In the genomic region with DNA sequence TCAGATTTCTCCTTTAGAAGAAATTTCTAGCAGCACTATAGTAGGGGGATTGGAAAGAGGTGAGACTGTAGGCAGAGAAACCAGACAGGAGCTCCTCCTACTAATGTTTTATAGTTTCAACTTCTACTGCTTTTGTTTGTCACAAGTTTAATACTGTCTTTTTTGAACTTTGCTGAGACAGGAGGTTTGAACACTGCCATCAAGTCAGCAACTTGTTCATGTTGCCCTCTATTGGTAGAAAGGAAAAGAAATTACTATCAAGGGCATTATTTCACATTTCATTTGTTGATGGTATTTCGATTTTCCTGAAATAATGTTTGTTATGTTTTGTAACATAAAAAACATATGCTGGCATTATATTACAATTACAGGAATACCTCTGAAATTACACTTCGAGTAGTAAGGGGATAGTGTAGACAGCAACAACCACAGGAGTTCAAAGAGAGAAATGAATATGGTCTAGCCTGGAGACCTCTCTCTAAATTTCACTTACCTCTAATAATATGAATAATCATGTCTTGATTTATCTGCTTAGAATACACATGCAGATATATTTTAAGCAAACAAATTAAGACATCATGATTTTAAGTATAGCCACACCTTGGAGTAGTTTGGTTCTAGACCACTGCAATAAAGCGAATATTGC, we compare ENCODE assay signal across 8 cellular contexts. TPM values are rescaled to one million over a fixed set of nuclear protein-coding genes. Genes with fewer than 3 reads are reported as not detected.
DNase-seq lines count a peak whose midpoint lies in the region; ATAC-seq lines count a peak whose summit lies in the region.

No MANE protein-coding gene starts in this region.

- DNase-seq in DMS114 treated with DMSO at 0.1 percent for 48 hours (lab: John Stamatoyannopoulos, UW; ENCODE audit: unreplicated experiment) (peak; percentile 20), NCI-H69 (lab: John Stamatoyannopoulos, UW) (peak; percentile 7), dermis blood vessel endothelial cell (peak; percentile 66), mesenchymal stem cell (peak; percentile 47), NCI-H510A treated with DMSO at 0.1 percent for 48 hours (lab: John Stamatoyannopoulos, UW) (no peak), NK-92 (lab: John Stamatoyannopoulos, UW; ENCODE audit: unreplicated experiment) (no peak)
- no peak for DNase-seq in activated CD4-positive, alpha-beta T cell treated with anti-CD3 and anti-CD28 coated beads, Interleukin-2, amount 50 U/mL, for 1 hour

- no peak overlapping the region for H2AFZ ChIP-seq in mesenchymal stem cell (ENCODE audit: low read depth, low read length)

- no peak overlapping the region for H4K8ac ChIP-seq in mesenchymal stem cell (ENCODE audit: low read length)

- H2BK12ac ChIP-seq in mesenchymal stem cell (ENCODE audit: low read length in 2 of 2), result no peak overlapping the region

- H3K4me3 ChIP-seq in mesenchymal stem cell (ENCODE audit: insufficient read depth in 1 of 2, low read depth in 1 of 2, low read length in 2 of 2), result no peak overlapping the region

- H2BK120ac ChIP-seq in mesenchymal stem cell (ENCODE audit: low read depth, low read length), result no peak overlapping the region

- H3K9me3 ChIP-seq in mesenchymal stem cell (ENCODE audit: control insufficient read depth, low read length), result no peaks in the 10 kb centered on the region

- no peaks in the 10 kb centered on the region for H3K27me3 ChIP-seq in mesenchymal stem cell (ENCODE audit: control insufficient read depth in 1 of 2, insufficient read depth in 1 of 2, low read length in 2 of 2)

- no peak overlapping the region for H3K18ac ChIP-seq in mesenchymal stem cell (ENCODE audit: low read depth in 1 of 2, low read length in 2 of 2)

- H2BK5ac ChIP-seq in mesenchymal stem cell (ENCODE audit: low read depth, low read length, poor library complexity, severe bottlenecking), result no peak overlapping the region

- peak overlapping the region; percentile 46 for H3K9ac ChIP-seq in mesenchymal stem cell (ENCODE audit: low read length)

- no peak overlapping the region for H3K23ac ChIP-seq in mesenchymal stem cell (ENCODE audit: low read length in 2 of 2)

- H3K4me2 ChIP-seq in mesenchymal stem cell (ENCODE audit: low read length, poor library complexity, severe bottlenecking), result no peak overlapping the region

- no peak overlapping the region for H2BK15ac ChIP-seq in mesenchymal stem cell (ENCODE audit: low read depth, poor library complexity, severe bottlenecking)

- H3K4me1 ChIP-seq in mesenchymal stem cell (ENCODE audit: control insufficient read depth, insufficient read depth, low read depth, low read length), result no peaks in the 10 kb centered on the region

- H3K4ac ChIP-seq in mesenchymal stem cell (ENCODE audit: low read depth in 1 of 2, low read length in 2 of 2), result no peak overlapping the region

- ATAC-seq in GM21576 (IDR thresholded peaks at IDR 0.05; ENCODE audit: unreplicated experiment), result peak; percentile 70

- H2AK5ac ChIP-seq in mesenchymal stem cell (ENCODE audit: low read length, severe bottlenecking), result no peak overlapping the region

- WGBS in mesenchymal stem cell, result no CpG with 5 or more reads among the region's 3 CpGs

- no peak overlapping the region for H3K27ac ChIP-seq in mesenchymal stem cell (ENCODE audit: low read length, poor library complexity, severe bottlenecking)

- H3K14ac ChIP-seq in mesenchymal stem cell (ENCODE audit: low read length in 2 of 2), result no peak overlapping the region

- no peaks in the 10 kb centered on the region for H3K36me3 ChIP-seq in mesenchymal stem cell (ENCODE audit: control insufficient read depth in 1 of 2, insufficient read depth in 2 of 2, low read depth in 1 of 2, low read length in 2 of 2)

- H3K79me1 ChIP-seq in mesenchymal stem cell (replicated peaks; ENCODE audit: low read length, poor library complexity, severe bottlenecking), result no peaks in the 10 kb centered on the region

- H4K91ac ChIP-seq in mesenchymal stem cell (ENCODE audit: low read length), result no peak overlapping the region

RNA-seq across cellular contexts. Expression of a gene that starts 12.4 kb away (rescaled TPM):
- total RNA-seq in dermis blood vessel endothelial cell, result 51.6 and 75.4 TPM in 2 replicates
- polyA plus RNA-seq in mesenchymal stem cell (2013, experiment 1 of 2), result 47.3 TPM
- polyA plus RNA-seq in mesenchymal stem cell (2013, experiment 2 of 2), result 43.5 TPM

Comparison
In these comparisons a context has a peak if more than half of its experiments do, and no peak if none do; other contexts are left out.
1. DNase-seq: peak in DMS114 treated with DMSO at 0.1 percent for 48 hours (single experiment), NCI-H69 (single experiment), dermis blood vessel endothelial cell (single experiment) and mesenchymal stem cell (single experiment); none in NCI-H510A treated with DMSO at 0.1 percent for 48 hours (single experiment), activated CD4-positive, alpha-beta T cell treated with anti-CD3 and anti-CD28 coated beads, Interleukin-2, amount 50 U/mL, for 1 hour (single experiment) and NK-92 (single experiment).